In the genomic region with DNA sequence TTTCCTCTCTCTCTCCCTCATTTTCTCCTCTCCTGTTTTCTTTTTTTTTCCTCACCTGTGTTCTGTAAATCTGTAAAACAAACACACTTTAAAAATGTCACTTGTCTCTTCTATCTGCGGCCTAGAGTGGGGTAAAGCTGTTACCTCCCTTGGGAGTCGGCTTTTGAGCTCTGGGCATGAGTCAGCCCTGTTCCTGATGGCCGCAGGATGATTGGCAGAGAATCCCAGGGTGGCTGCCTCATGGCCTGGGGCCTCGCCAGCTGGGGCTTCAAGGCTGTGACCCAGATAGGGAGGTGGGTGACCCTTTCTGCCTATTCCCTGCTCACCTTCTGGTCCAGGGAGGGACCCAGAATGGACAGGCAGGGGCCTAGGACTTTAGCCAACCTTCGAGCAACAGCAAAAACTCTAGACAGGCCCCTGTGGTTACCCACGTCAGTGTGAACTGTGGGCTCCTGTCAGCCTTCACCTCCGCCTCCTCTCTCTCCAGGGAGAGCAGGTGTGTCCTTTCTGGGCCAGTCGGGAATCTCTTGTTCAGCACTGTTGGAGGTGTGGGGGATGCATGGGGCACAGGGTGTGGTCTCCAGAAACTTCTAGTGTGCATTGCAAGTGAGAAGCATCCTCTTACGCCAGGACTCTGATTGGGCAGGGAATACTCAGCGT, we compare ENCODE assay signal across 10 cellular contexts.
DNase-seq lines count a peak whose midpoint lies in the region; ATAC-seq and TF ChIP-seq lines count a peak whose summit lies in the region.
"Had no signal": no experiment of that assay in that cellular context is flagged by ENCODE, and none has a peak within 500 bp of the region (broad histone marks: within the 10 kb centered on the region; RNA-seq: fewer than 3 reads in every experiment).

No MANE protein-coding gene starts in this region.

- H3K9me3 ChIP-seq in GM23248 (ENCODE audit: low read depth): no peaks in the 10 kb centered on the region
- no peaks in the 10 kb centered on the region for H3K9me3 ChIP-seq in neuronal stem cell (replicated peaks in 1 of 2; ENCODE audit: control insufficient read depth in 2 of 2, insufficient read depth in 1 of 2, low read depth in 1 of 2, low read length in 2 of 2)
- H3K9me3 ChIP-seq in naive thymus-derived CD4-positive, alpha-beta T cell (ENCODE audit: control insufficient read depth in 2 of 3, low read length in 3 of 3): no peaks in the 10 kb centered on the region
- H3K9me3 ChIP-seq: thoracic aorta had no signal

- H4K20me1 ChIP-seq in GM23248 (ENCODE audit: insufficient read depth): no peaks in the 10 kb centered on the region

- POLR2A ChIA-PET in activated CD4-positive, alpha-beta memory T cell treated with anti-CD3 and anti-CD28 coated beads, Interleukin-2, amount 10 ng/mL, durations not matched to agents 7 days and 5 days (lab: Charles Lee): no interaction called here
- POLR2A ChIA-PET in naive thymus-derived CD4-positive, alpha-beta T cell (lab: Charles Lee): no interaction called here

- in situ Hi-C loops in GM23248 (cut with MboI): no loop called here

- no peaks in the 10 kb centered on the region for H3K79me1 ChIP-seq in neuronal stem cell (ENCODE audit: low read depth, low read length)

- no peaks in the 10 kb centered on the region for H3K9me2 ChIP-seq in GM23248 (ENCODE audit: insufficient read depth)

- WGBS in GM23248 (ENCODE audit: low coverage in 1 of 2, low lambda C conversion rate in 2 of 2, missing lambda C conversion rate in 2 of 2), 2 experiments: 47 to 53% methylated on average over 10 of the region's 10 CpGs
- no CpG with 5 or more reads among the region's 10 CpGs for WGBS in neuronal stem cell (ENCODE audit: extremely low coverage in 2 of 2, insufficient read length in 2 of 2, insufficient replicate concordance in 1 of 2), 2 donors

- H3K79me2 ChIP-seq in GM23248 (ENCODE audit: insufficient read depth): no peaks in the 10 kb centered on the region

- peak overlapping the region; percentile 3 for H2BK15ac ChIP-seq in neuronal stem cell (ENCODE audit: low read length)

- H3K27ac ChIP-seq in GM23248 (no peak overlapping the region), neuronal stem cell (replicated peaks; ENCODE audit: low read length) (no peak overlapping the region)
- H3K27ac ChIP-seq in naive thymus-derived CD4-positive, alpha-beta T cell (ENCODE audit: low read depth, low read length): no peak overlapping the region
- H3K27ac ChIP-seq: thoracic aorta had no signal

- no peak for ATAC-seq in HG02973 (IDR thresholded peaks at IDR 0.05; ENCODE audit: unreplicated experiment)
- no peak for ATAC-seq in naive thymus-derived CD4-positive, alpha-beta T cell

- no peak overlapping the region for H2BK12ac ChIP-seq in neuronal stem cell (ENCODE audit: low read length)

- no peaks in the 10 kb centered on the region for H3K9me3 Mint-ChIP-seq in activated CD4-positive, alpha-beta memory T cell treated with anti-CD3 and anti-CD28 coated beads, Interleukin-2, amount 10 ng/mL, durations not matched to agents 7 days and 5 days
- H3K9me3 Mint-ChIP-seq in naive thymus-derived CD4-positive, alpha-beta T cell: no peaks in the 10 kb centered on the region

- H3K9ac ChIP-seq in GM23248: no peak overlapping the region
- H3K9ac ChIP-seq in neuronal stem cell (ENCODE audit: low read depth, low read length, poor library complexity): no peak overlapping the region

- DNase-seq in GM23248 (peak; percentile 80), NCI-H2107 treated with DMSO at 0.1 percent for 48 hours (lab: John Stamatoyannopoulos, UW; ENCODE audit: unreplicated experiment) (peak; percentile 75), cardiac fibroblast (ENCODE audit: low read depth in 2 of 2) (peak; percentile 48 to 64), neuronal stem cell (ENCODE audit: low spot score) (no peak)
- no peak for DNase-seq in activated CD4-positive, alpha-beta memory T cell treated with anti-CD3 and anti-CD28 coated beads, Interleukin-2, amount 10 ng/mL, durations not matched to agents 7 days and 5 days
- no peak for DNase-seq in activated CD4-positive, alpha-beta T cell treated with anti-CD3 and anti-CD28 coated beads for 48 hours
- no peak for DNase-seq in naive thymus-derived CD4-positive, alpha-beta T cell

- H3F3A ChIP-seq in GM23248 (ENCODE audit: insufficient read depth): no peaks in the 10 kb centered on the region

- intact Hi-C loops in naive thymus-derived CD4-positive, alpha-beta T cell (cut with micrococcal nuclease): no loop called here

- no peak overlapping the region for H4K8ac ChIP-seq in neuronal stem cell (ENCODE audit: low read depth, low read length)

- H3K36me3 ChIP-seq in GM23248 (ENCODE audit: low read depth): no peaks in the 10 kb centered on the region
- H3K36me3 ChIP-seq in neuronal stem cell (replicated peaks in 1 of 2; ENCODE audit: control insufficient read depth in 2 of 2, insufficient read depth in 2 of 2, low read length in 2 of 2): no peaks in the 10 kb centered on the region
- peaks cover 0 to 4% (median 0%) of the 10 kb centered on the region in 3 experiments for H3K36me3 ChIP-seq in naive thymus-derived CD4-positive, alpha-beta T cell (ENCODE audit: control insufficient read depth in 2 of 3, insufficient read depth in 3 of 3, low read length in 3 of 3)
- H3K36me3 ChIP-seq: thoracic aorta had no signal

- no peak overlapping the region for H3K27ac Mint-ChIP-seq in activated CD4-positive, alpha-beta memory T cell treated with anti-CD3 and anti-CD28 coated beads, Interleukin-2, amount 10 ng/mL, durations not matched to agents 7 days and 5 days
- peak overlapping the region in 1 of 9 donors; percentile 79 for H3K27ac Mint-ChIP-seq in naive thymus-derived CD4-positive, alpha-beta T cell
- H3K27ac Mint-ChIP-seq: activated naive CD8-positive, alpha-beta T cell had no signal

- no peak overlapping the region for H3K14ac ChIP-seq in neuronal stem cell (ENCODE audit: low read length)

- no peak overlapping the region for H3K18ac ChIP-seq in neuronal stem cell (ENCODE audit: low read length)

- H2BK5ac ChIP-seq in neuronal stem cell (ENCODE audit: low read length): no peak overlapping the region

- H3K4me3 Mint-ChIP-seq in activated CD4-positive, alpha-beta memory T cell treated with anti-CD3 and anti-CD28 coated beads, Interleukin-2, amount 10 ng/mL, durations not matched to agents 7 days and 5 days: no peak overlapping the region
- H3K4me3 Mint-ChIP-seq in naive thymus-derived CD4-positive, alpha-beta T cell: no peak overlapping the region
- H3K4me3 Mint-ChIP-seq: activated naive CD8-positive, alpha-beta T cell had no signal

- no peak overlapping the region for H4K91ac ChIP-seq in neuronal stem cell (ENCODE audit: low read depth, low read length, poor library complexity)

- H3K4me2 ChIP-seq in GM23248 (ENCODE audit: unreplicated experiment): no peak overlapping the region
- H3K4me2 ChIP-seq in neuronal stem cell (ENCODE audit: insufficient read depth, low read length, poor library complexity, severe bottlenecking): no peak overlapping the region

- H3K36me3 Mint-ChIP-seq in activated CD4-positive, alpha-beta memory T cell treated with anti-CD3 and anti-CD28 coated beads, Interleukin-2, amount 10 ng/mL, durations not matched to agents 7 days and 5 days (ENCODE audit: low read depth): no peaks in the 10 kb centered on the region
- H3K36me3 Mint-ChIP-seq in naive thymus-derived CD4-positive, alpha-beta T cell: peaks cover 0 to 22% (median 4%) of the 10 kb centered on the region in 5 donors
- H3K36me3 Mint-ChIP-seq: activated naive CD8-positive, alpha-beta T cell had no signal

- no peak for TF ChIP-seq CTCF in cardiac fibroblast (IDR thresholded peaks at IDR 0.05; ENCODE audit: low read depth, low read length)

- H3K27me3 ChIP-seq in GM23248 (replicated peaks; ENCODE audit: insufficient read depth) (no peaks in the 10 kb centered on the region), neuronal stem cell (ENCODE audit: control insufficient read depth in 3 of 3, insufficient read depth in 3 of 3, low read depth in 1 of 3, low read length in 3 of 3) (no peaks in the 10 kb centered on the region)
- H3K27me3 ChIP-seq in naive thymus-derived CD4-positive, alpha-beta T cell (ENCODE audit: control insufficient read depth in 2 of 2, insufficient read depth in 2 of 2, low read length in 2 of 2): no peaks in the 10 kb centered on the region

- peaks cover 3% of the 10 kb centered on the region; the same call in 1 of the 2 replicates for H3K4me1 ChIP-seq in GM23248 (ENCODE audit: insufficient read depth)
- H3K4me1 ChIP-seq in neuronal stem cell (ENCODE audit: control insufficient read depth in 2 of 2, insufficient read depth in 1 of 2, low read depth in 1 of 2, low read length in 2 of 2): peaks cover 0 to 5% of the 10 kb centered on the region in 2 donors
- H3K4me1 ChIP-seq in naive thymus-derived CD4-positive, alpha-beta T cell (ENCODE audit: control insufficient read depth in 2 of 2, insufficient read depth in 2 of 2, low read length in 2 of 2): no peaks in the 10 kb centered on the region

- H2AK5ac ChIP-seq in neuronal stem cell (ENCODE audit: low read depth, low read length): no peak overlapping the region

- H3K4ac ChIP-seq in neuronal stem cell (ENCODE audit: low read length): no peak overlapping the region

- no peaks in the 10 kb centered on the region for H3K4me1 Mint-ChIP-seq in activated CD4-positive, alpha-beta memory T cell treated with anti-CD3 and anti-CD28 coated beads, Interleukin-2, amount 10 ng/mL, durations not matched to agents 7 days and 5 days
- H3K4me1 Mint-ChIP-seq in naive thymus-derived CD4-positive, alpha-beta T cell: peaks cover 2 to 27% (median 17%) of the 10 kb centered on the region in 7 donors

- H2AFZ ChIP-seq in GM23248 (no peak overlapping the region), neuronal stem cell (ENCODE audit: low read length) (no peak overlapping the region)

- H3K4me3 ChIP-seq in GM23248 (no peak overlapping the region), cardiac fibroblast (replicated peaks in 1 of 2; ENCODE audit: low read depth in 2 of 2, low read length in 2 of 2) (no peak overlapping the region), neuronal stem cell (ENCODE audit: low read length in 2 of 2) (no peak overlapping the region)
- no peak overlapping the region for H3K4me3 ChIP-seq in naive thymus-derived CD4-positive, alpha-beta T cell (ENCODE audit: low read length)
- H3K4me3 ChIP-seq: thoracic aorta had no signal

- CTCF ChIA-PET in activated CD4-positive, alpha-beta memory T cell treated with anti-CD3 and anti-CD28 coated beads, Interleukin-2, amount 10 ng/mL, durations not matched to agents 7 days and 5 days (lab: Charles Lee): interaction anchor here (0.5 kb wide), 1 partner anchor 373 kb away, joined by 6 read pairs; no protein-coding TSS in a partner anchor
- CTCF ChIA-PET in naive thymus-derived CD4-positive, alpha-beta T cell (lab: Charles Lee): no interaction called here

- no peak overlapping the region for H3K23ac ChIP-seq in neuronal stem cell (ENCODE audit: low read depth, low read length, poor library complexity)

- no peak overlapping the region for H2BK120ac ChIP-seq in neuronal stem cell (ENCODE audit: low read depth, low read length)

- no peaks in the 10 kb centered on the region for H3K27me3 Mint-ChIP-seq in activated CD4-positive, alpha-beta memory T cell treated with anti-CD3 and anti-CD28 coated beads, Interleukin-2, amount 10 ng/mL, durations not matched to agents 7 days and 5 days
- no peaks in the 10 kb centered on the region for H3K27me3 Mint-ChIP-seq in naive thymus-derived CD4-positive, alpha-beta T cell
- H3K27me3 Mint-ChIP-seq: activated naive CD8-positive, alpha-beta T cell had no signal

Comparison
In these comparisons a context has a peak if more than half of its experiments do, and no peak if none do; other contexts are left out.
1. DNase-seq: peak in GM23248 (single experiment), NCI-H2107 treated with DMSO at 0.1 percent for 48 hours (single experiment) and cardiac fibroblast (2 of 2); none in neuronal stem cell (single experiment), activated CD4-positive, alpha-beta memory T cell treated with anti-CD3 and anti-CD28 coated beads, Interleukin-2, amount 10 ng/mL, durations not matched to agents 7 days and 5 days (single experiment), activated CD4-positive, alpha-beta T cell treated with anti-CD3 and anti-CD28 coated beads for 48 hours (single experiment) and naive thymus-derived CD4-positive, alpha-beta T cell (0 of 9).